8 cellular contexts compared by ENCODE assay signal in genomic region chr19:55585658-55586339, GRCh38. TPM values are rescaled to one million over a fixed set of nuclear protein-coding genes. Genes with fewer than 3 reads are reported as not detected.
DNase-seq lines count a peak whose midpoint lies in the region; ATAC-seq and TF ChIP-seq lines count a peak whose summit lies in the region.

No MANE protein-coding gene starts in this region.

- TF ChIP-seq CTCF in AG04450 (IDR thresholded peaks at IDR 0.05; ENCODE audit: low read depth, low read length) (no peak), HEK293 (tag by site-specific recombination; IDR thresholded peaks at IDR 0.05) (no peak), RWPE1 (conservative IDR thresholded peaks at IDR 0.05; ENCODE audit: low read depth) (no peak), breast epithelium (IDR thresholded peaks at IDR 0.05) (no peak)

- no peaks in the 10 kb centered on the region for H3K9me3 ChIP-seq in AG04450 (ENCODE audit: control insufficient read depth, insufficient read depth, low read length)
- H3K9me3 ChIP-seq in HEK293 (ENCODE audit: control insufficient read depth, insufficient read depth, low read depth, low read length) = no peaks in the 10 kb centered on the region
- no peaks in the 10 kb centered on the region for H3K9me3 ChIP-seq in breast epithelium
- no peaks in the 10 kb centered on the region for H3K9me3 ChIP-seq in iPS-20b (ENCODE audit: insufficient read depth, low read depth, low read length)
- no peaks in the 10 kb centered on the region for H3K9me3 ChIP-seq in skeletal muscle satellite cell (replicated peaks; ENCODE audit: low read length)

- peak overlapping the region; percentile 78 for H3K4me2 ChIP-seq in skeletal muscle satellite cell (ENCODE audit: low read length)

- peak; percentile 37 for DNase-seq in AG04450 (ENCODE audit: low read depth, low spot score)
- DNase-seq in RWPE1 (ENCODE audit: low spot score) = no peak
- peak in 1 of 2 donors; percentile 66 for DNase-seq in breast epithelium (ENCODE audit: low spot score in 2 of 2)

- CTCF ChIA-PET in AG04450 (lab: Charles Lee) (interaction anchor here (0.6 kb wide), 3 partner anchors 15 to 395 kb away, joined by 3 to 4 read pairs (median 3); partner anchors contain the start of gene ZNF784), HEK293 (lab: Yijun Ruan, JAX) (interaction anchor here (0.7 to 1.5 kb wide), 3 partner anchors 20 to 82 kb away, joined by 4 to 8 read pairs (median 5); partner anchors contain the start of gene ZNF865), RWPE1 (lab: Yijun Ruan, JAX) (no interaction called here)

- peaks cover 11% of the 10 kb centered on the region for H3K4me1 ChIP-seq in HEK293 (ENCODE audit: control insufficient read depth, insufficient read depth, low read length)
- H3K4me1 ChIP-seq in breast epithelium = peaks cover 3 to 7% of the 10 kb centered on the region in 2 donors
- no peaks in the 10 kb centered on the region; the same call in 1 of the 2 replicates for H3K4me1 ChIP-seq in iPS-20b (ENCODE audit: insufficient read depth, low read length)
- peaks cover 19% of the 10 kb centered on the region for H3K4me1 ChIP-seq in skeletal muscle satellite cell (ENCODE audit: control insufficient read depth, insufficient read depth, low read length)

- H3K27ac ChIP-seq in AG04450 (ENCODE audit: low read depth, low read length) (peak overlapping the region; percentile 80), HEK293 (ENCODE audit: extremely low read depth, low read depth, low read length) (peak overlapping the region; percentile 60; the same call in 1 of the 2 replicates), RWPE1 (peak overlapping the region; percentile 76), breast epithelium (peak overlapping the region; percentile 74 to 85), iPS-20b (ENCODE audit: low read length) (no peak overlapping the region)

- no peak for TF ChIP-seq POLR2A in breast epithelium (IDR thresholded peaks at IDR 0.05)

- H3K4me3 ChIP-seq in AG04450 (ENCODE audit: low read depth, low read length) (peak overlapping the region; percentile 47), HEK293 (ENCODE audit: low read depth, low read length) (no peak overlapping the region), breast epithelium (peak overlapping the region; percentile 4 to 70 (median 52)), iPS-20b (ENCODE audit: low read length) (peak overlapping the region; percentile 70), skeletal muscle satellite cell (ENCODE audit: low read length) (peak overlapping the region; percentile 65)

- intact Hi-C loops in breast epithelium (cut with DNase I; ENCODE audit: low total_unique reads) = no loop called here

- no peaks in the 10 kb centered on the region for H3K27me3 ChIP-seq in AG04450 (ENCODE audit: control insufficient read depth, insufficient read depth, low read length)
- H3K27me3 ChIP-seq in breast epithelium = no peaks in the 10 kb centered on the region
- peaks cover 14% of the 10 kb centered on the region; the same call in 1 of the 2 replicates for H3K27me3 ChIP-seq in iPS-20b (ENCODE audit: insufficient read depth, low read length)
- no peaks in the 10 kb centered on the region for H3K27me3 ChIP-seq in skeletal muscle satellite cell (ENCODE audit: control insufficient read depth, insufficient read depth, low read length)

- no peaks in the 10 kb centered on the region for H3K36me3 ChIP-seq in HEK293 (ENCODE audit: control insufficient read depth in 2 of 2, insufficient read depth in 1 of 2, low read length in 2 of 2)
- H3K36me3 ChIP-seq in breast epithelium = no peaks in the 10 kb centered on the region
- H3K36me3 ChIP-seq in iPS-20b (ENCODE audit: insufficient read depth, low read depth, low read length) = no peaks in the 10 kb centered on the region
- H3K36me3 ChIP-seq in skeletal muscle satellite cell (ENCODE audit: insufficient read depth, low read length) = no peaks in the 10 kb centered on the region

- peak overlapping the region; percentile 63; the same call in 1 of the 2 replicates for H3K9ac ChIP-seq in iPS-20b (ENCODE audit: low read depth, low read length)
- no peak overlapping the region for H3K9ac ChIP-seq in skeletal muscle satellite cell (ENCODE audit: low read depth, low read length)

- ATAC-seq in GM21528 (IDR thresholded peaks at IDR 0.05; ENCODE audit: low FRiP score, unreplicated experiment) = no peak
- no peak for ATAC-seq in HG02610 (IDR thresholded peaks at IDR 0.05; ENCODE audit: unreplicated experiment)

- POLR2A ChIA-PET in AG04450 (lab: Yijun Ruan, JAX) (interaction anchor here (0.6 to 1.0 kb wide), 5 partner anchors 12 to 74 kb away, joined by 3 to 7 read pairs (median 6); no protein-coding TSS in a partner anchor), HEK293 (lab: Yijun Ruan, JAX) (interaction anchor here (1.2 to 6.9 kb wide), 3 partner anchors 12 to 21 kb away, joined by 3 to 71 read pairs (median 7); partner anchors contain the start of genes FIZ1, ZNF524 and ZNF865), RWPE1 (lab: Yijun Ruan, JAX; ENCODE audit: low non-redundant PET) (no interaction called here)

TF ChIP-seq in HEK293, 187 proteins besides CTCF, POLR2A, EP300 and RAD21 (continues in another document):
- TF ChIP-seq ZNF510 (tag by site-specific recombination; IDR thresholded peaks at IDR 0.05; ENCODE audit: insufficient replicate concordance) (no peak), ZNF692 (tag by site-specific recombination; IDR thresholded peaks at IDR 0.05) (peak; percentile 72; the same call in 1 of the 2 replicates), ZNF624 (tag by site-specific recombination; IDR thresholded peaks at IDR 0.05) (no peak), GLIS1 (tag by site-specific recombination; IDR thresholded peaks at IDR 0.05) (peak; percentile 60), ZNF629 (tag by site-specific recombination; IDR thresholded peaks at IDR 0.05) (no peak), ZBTB21 (tag by site-specific recombination; IDR thresholded peaks at IDR 0.05) (no peak), ZNF311 (tag by site-specific recombination; IDR thresholded peaks at IDR 0.05; ENCODE audit: borderline replicate concordance) (no peak), ZBTB11 (tag by site-specific recombination; conservative IDR thresholded peaks at IDR 0.05; ENCODE audit: low read depth) (peak; percentile 32), GLI4 (tag by site-specific recombination; IDR thresholded peaks at IDR 0.05) (no peak)

RNA-seq across cellular contexts. Expression of gene ZNF579, which starts 5.2 kb away (rescaled TPM):
- 4.2 and 5.1 TPM in 2 replicates for polyA plus RNA-seq in AG04450 (2011; rRNA removed)
- 4.9 and 11.8 TPM in 2 replicates for polyA minus RNA-seq in AG04450 (2011; rRNA and poly(A)+ RNA removed)
- 1 to 10 TPM; 1.6 to 2.3 (median 1.6) TPM for total RNA-seq in breast epithelium
- 3.7 and 3.8 TPM in 2 replicates for total RNA-seq in skeletal muscle satellite cell (2012; rRNA removed)

RNA-seq across cellular contexts. Expression of gene FIZ1, which starts 13.5 kb away (rescaled TPM):
- polyA plus RNA-seq in AG04450 (2011; rRNA removed) = 3.7 and 4.5 TPM in 2 replicates
- polyA minus RNA-seq in AG04450 (2011; rRNA and poly(A)+ RNA removed) = 4.1 and 4.5 TPM in 2 replicates
- total RNA-seq in breast epithelium = 1 to 10 TPM; 3.7 to 7.5 (median 6.1) TPM
- 1.3 and 1.5 TPM in 2 replicates for total RNA-seq in skeletal muscle satellite cell (2012; rRNA removed)

RNA-seq across cellular contexts. Expression of gene ZNF524, which starts 14.3 kb away (rescaled TPM):
- polyA plus RNA-seq in AG04450 (2011; rRNA removed) = 2.6 and 3.5 TPM in 2 replicates
- 1.2 and 1.5 TPM in 2 replicates for polyA minus RNA-seq in AG04450 (2011; rRNA and poly(A)+ RNA removed)
- total RNA-seq in breast epithelium = 10 to 100 TPM; 22.3 to 25.6 (median 25.4) TPM
- 7.2 and 9.4 TPM in 2 replicates for total RNA-seq in skeletal muscle satellite cell (2012; rRNA removed)

RNA-seq across cellular contexts. Expression of gene ZNF865, which starts 19.6 kb away (rescaled TPM):
- polyA plus RNA-seq in AG04450 (2011; rRNA removed) = 0.88 and 1.4 TPM in 2 replicates
- polyA minus RNA-seq in AG04450 (2011; rRNA and poly(A)+ RNA removed) = 1.4 and 1.7 TPM in 2 replicates
- 1 to 10 TPM; 3.2 to 5.0 (median 3.9) TPM for total RNA-seq in breast epithelium
- total RNA-seq in skeletal muscle satellite cell (2012; rRNA removed) = 1.3 and 1.7 TPM in 2 replicates

RNA-seq across cellular contexts. Expression of gene ZNF784, which starts 38.6 kb away (rescaled TPM):
- 1.9 and 2.8 TPM in 2 replicates for polyA plus RNA-seq in AG04450 (2011; rRNA removed)
- polyA minus RNA-seq in AG04450 (2011; rRNA and poly(A)+ RNA removed) = 3.0 and 3.2 TPM in 2 replicates
- total RNA-seq in breast epithelium = 1 to 10 TPM; 2.6 to 6.7 (median 4.9) TPM
- total RNA-seq in skeletal muscle satellite cell (2012; rRNA removed) = 3.0 and 4.2 TPM in 2 replicates
